ENCODE assay signal across 18 cellular contexts in the genomic region with DNA sequence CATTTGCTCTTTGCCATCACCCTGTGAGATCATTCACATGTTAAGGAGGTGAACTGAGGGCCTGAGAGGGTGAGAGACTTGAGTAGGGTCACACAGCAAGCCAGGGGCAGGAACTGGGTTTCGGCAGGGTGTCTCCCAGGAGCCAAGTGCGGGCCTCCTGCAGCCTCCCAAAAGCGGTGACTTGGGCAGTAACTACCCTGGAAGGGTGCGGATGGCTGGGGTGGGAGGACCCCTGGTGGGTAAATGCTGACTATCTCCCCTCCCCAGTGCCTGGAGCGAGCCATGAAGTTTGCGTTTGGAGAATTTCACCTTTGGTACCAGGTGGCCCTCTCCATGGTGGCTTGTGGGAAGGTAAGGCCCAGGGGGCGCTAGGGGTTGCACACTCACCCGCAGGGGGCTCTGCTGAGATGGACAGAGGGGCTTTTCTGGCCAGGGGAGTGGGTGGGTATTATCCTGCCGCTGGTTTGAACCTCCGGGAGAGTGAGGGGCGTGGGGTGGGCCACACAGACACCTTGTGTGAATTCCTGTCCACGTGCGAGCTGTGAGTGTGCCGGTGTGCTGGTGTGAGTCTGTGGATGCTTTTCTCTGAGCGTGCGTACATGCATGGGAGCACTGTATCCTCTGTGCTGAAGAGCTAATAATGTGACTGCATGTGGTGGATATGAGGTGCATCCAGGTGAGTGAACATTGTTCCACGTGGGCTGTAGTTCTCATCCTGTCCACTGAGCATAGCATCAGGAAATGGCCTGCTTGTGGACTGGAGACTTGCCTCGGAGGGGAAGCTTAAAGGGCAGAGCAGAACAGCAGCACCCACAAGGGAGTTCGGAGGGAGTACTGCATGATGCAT.
DNase-seq lines count a peak whose midpoint lies in the region; ATAC-seq, FAIRE-seq and TF ChIP-seq lines count a peak whose summit lies in the region.
"Had no signal": no experiment of that assay in that cellular context is flagged by ENCODE, and none has a peak within 500 bp of the region (broad histone marks: within the 10 kb centered on the region; RNA-seq: fewer than 3 reads in every experiment).

No MANE protein-coding gene starts in this region.

- no peak for TF ChIP-seq POLR2A in A549 (IDR thresholded peaks at IDR 0.05; ENCODE audit: low read length)

- H2BK5ac ChIP-seq in neuronal stem cell (ENCODE audit: low read length) = no peak overlapping the region

- H2BK120ac ChIP-seq in neuronal stem cell (ENCODE audit: low read depth, low read length) = no peak overlapping the region

- H3K14ac ChIP-seq in neuronal stem cell (ENCODE audit: low read length) = no peak overlapping the region

- in situ Hi-C loops in KBM-7 (cut with MboI; ENCODE audit: low pct_unique_long_range_greater_than_20kb, low sequenced_read_pairs) = no loop called here

- DNase-seq in A549 (ENCODE audit: low read depth in 1 of 2, low spot score in 1 of 2) (no peak), neuronal stem cell (ENCODE audit: low spot score) (no peak), KBM-7 (no peak), mesothelial cell of epicardium (ENCODE audit: low spot score in 2 of 2, unreplicated experiment in 2 of 2) (no peak)
- DNase-seq: activated CD4-positive, alpha-beta memory T cell treated with anti-CD3 and anti-CD28 coated beads for 36 hours; MV-4-11; natural killer cell; NCI-H226; spleen had no signal

- POLR2A ChIA-PET in A549 (lab: Yijun Ruan, JAX) = no interaction called here

- H3K27ac Mint-ChIP-seq in mesothelial cell of epicardium = no peak overlapping the region
- H3K27ac Mint-ChIP-seq: activated CD4-positive, alpha-beta memory T cell treated with anti-CD3 and anti-CD28 coated beads for 36 hours; activated T-helper 17 cell treated with anti-CD3 and anti-CD28 coated beads, Interleukin-2, amount 50 U/mL, for 72 hours; natural killer cell had no signal

- H3K4me3 Mint-ChIP-seq in mesothelial cell of epicardium = no peak overlapping the region
- H3K4me3 Mint-ChIP-seq: activated CD4-positive, alpha-beta memory T cell treated with anti-CD3 and anti-CD28 coated beads for 36 hours; activated T-helper 17 cell treated with anti-CD3 and anti-CD28 coated beads, Interleukin-2, amount 50 U/mL, for 72 hours; natural killer cell had no signal

- H3K27ac ChIP-seq in A549 (no peak overlapping the region), cingulate gyrus (ENCODE audit: low read depth, low read length) (peak overlapping the region; percentile 95), neuronal stem cell (replicated peaks; ENCODE audit: low read length) (no peak overlapping the region)
- H3K27ac ChIP-seq: BLaER1, SJSA1 had no signal

- H3K4me1 Mint-ChIP-seq in mesothelial cell of epicardium = peaks cover 45% of the 10 kb centered on the region

- CTCF ChIA-PET in A549 (lab: Yijun Ruan, JAX) = interaction anchor here (0.8 to 2.6 kb wide), 4 partner anchors 11 to 26 kb away, joined by 3 to 7 read pairs (median 3); no protein-coding TSS in a partner anchor

- H3K79me1 ChIP-seq in neuronal stem cell (ENCODE audit: low read depth, low read length) = no peaks in the 10 kb centered on the region

- no peaks in the 10 kb centered on the region for H3K27me3 Mint-ChIP-seq in mesothelial cell of epicardium (ENCODE audit: low read depth)
- H3K27me3 Mint-ChIP-seq: activated CD4-positive, alpha-beta memory T cell treated with anti-CD3 and anti-CD28 coated beads for 36 hours; activated T-helper 17 cell treated with anti-CD3 and anti-CD28 coated beads, Interleukin-2, amount 50 U/mL, for 72 hours had no signal

- no peak overlapping the region for H4K8ac ChIP-seq in neuronal stem cell (ENCODE audit: low read depth, low read length)

- H2AFZ ChIP-seq in neuronal stem cell (ENCODE audit: low read length) = no peak overlapping the region

- peak overlapping the region; percentile 91 for H2AK5ac ChIP-seq in neuronal stem cell (ENCODE audit: low read depth, low read length)

- H3K9me3 ChIP-seq in A549 (no peaks in the 10 kb centered on the region), neuronal stem cell (replicated peaks in 1 of 2; ENCODE audit: control insufficient read depth in 2 of 2, insufficient read depth in 1 of 2, low read depth in 1 of 2, low read length in 2 of 2) (peaks cover 0 to 13% of the 10 kb centered on the region in 2 donors)
- H3K9me3 ChIP-seq: BLaER1, SJSA1, spleen had no signal

- H4K91ac ChIP-seq in neuronal stem cell (ENCODE audit: low read depth, low read length, poor library complexity) = no peak overlapping the region

- peak overlapping the region; percentile 73 for H3K9ac ChIP-seq in neuronal stem cell (ENCODE audit: low read depth, low read length, poor library complexity)
- H3K9ac ChIP-seq: BLaER1 had no signal

- FAIRE-seq in A549 (lab: Jason Lieb, UNC) = no peak
- FAIRE-seq: GM12891, TTC549 had no signal

- ATAC-seq in A549 (peak in 1 of 2 experiments; percentile 23; a peak in 3 of 6 replicates), GM18861 (IDR thresholded peaks at IDR 0.05; ENCODE audit: unreplicated experiment) (no peak), HG03097 (IDR thresholded peaks at IDR 0.05; ENCODE audit: low FRiP score, unreplicated experiment) (no peak)
- ATAC-seq: activated T-helper 17 cell treated with anti-CD3 and anti-CD28 coated beads, Interleukin-2, amount 50 U/mL, for 72 hours; natural killer cell had no signal

- TF ChIP-seq CTCF in A549 (IDR thresholded peaks at IDR 0.05) (0 out of 3 replicates have a peak, but pooled peaks have one; percentile 12), GM12873 (IDR thresholded peaks at IDR 0.05; ENCODE audit: insufficient read depth, low read depth, low read length, missing control alignments) (peak; percentile 4), mesothelial cell of epicardium (IDR thresholded peaks at IDR 0.05; ENCODE audit: unreplicated experiment) (no peak)

- no peak overlapping the region for H3K23ac ChIP-seq in neuronal stem cell (ENCODE audit: low read depth, low read length, poor library complexity)

- TF ChIP-seq EP300 in A549 (IDR thresholded peaks at IDR 0.05) = no peak

- WGBS in A549 (ENCODE audit: missing lambda C conversion rate) = 93% methylated on average over 18 of the region's 19 CpGs
- no CpG with 5 or more reads among the region's 19 CpGs for WGBS in neuronal stem cell (ENCODE audit: extremely low coverage in 2 of 2, insufficient read length in 2 of 2, insufficient replicate concordance in 1 of 2), 2 donors

- no peak overlapping the region for H3K18ac ChIP-seq in neuronal stem cell (ENCODE audit: low read length)

- no peak overlapping the region for H2BK12ac ChIP-seq in neuronal stem cell (ENCODE audit: low read length)

- H3K4me3 ChIP-seq in A549 (no peak overlapping the region), neuronal stem cell (ENCODE audit: low read length in 2 of 2) (no peak overlapping the region)
- H3K4me3 ChIP-seq: BLaER1, SJSA1, spleen had no signal

- no peaks in the 10 kb centered on the region for H3K27me3 ChIP-seq in neuronal stem cell (ENCODE audit: control insufficient read depth in 3 of 3, insufficient read depth in 3 of 3, low read depth in 1 of 3, low read length in 3 of 3)
- H3K27me3 ChIP-seq: BLaER1, SJSA1, spleen had no signal

- no peak for TF ChIP-seq RAD21 in A549 (conservative IDR thresholded peaks at IDR 0.05 in 1 of 2, IDR thresholded peaks at IDR 0.05 in 1 of 2)

- peaks cover 34% of the 10 kb centered on the region for H3K4me1 ChIP-seq in A549
- peaks cover 38 to 40% of the 10 kb centered on the region in 2 donors for H3K4me1 ChIP-seq in neuronal stem cell (ENCODE audit: control insufficient read depth in 2 of 2, insufficient read depth in 1 of 2, low read depth in 1 of 2, low read length in 2 of 2)

- no peaks in the 10 kb centered on the region for H3K9me3 Mint-ChIP-seq in mesothelial cell of epicardium
- H3K9me3 Mint-ChIP-seq: activated CD4-positive, alpha-beta memory T cell treated with anti-CD3 and anti-CD28 coated beads for 36 hours; activated T-helper 17 cell treated with anti-CD3 and anti-CD28 coated beads, Interleukin-2, amount 50 U/mL, for 72 hours; natural killer cell had no signal

- no peak overlapping the region for H3K4ac ChIP-seq in neuronal stem cell (ENCODE audit: low read length)

- H3K36me3 ChIP-seq in neuronal stem cell (replicated peaks in 1 of 2; ENCODE audit: control insufficient read depth in 2 of 2, insufficient read depth in 2 of 2, low read length in 2 of 2) = peaks cover 0 to 3% of the 10 kb centered on the region in 2 donors

- H3K36me3 Mint-ChIP-seq in mesothelial cell of epicardium = peaks cover 5% of the 10 kb centered on the region
- H3K36me3 Mint-ChIP-seq: natural killer cell had no signal

- H3K4me2 ChIP-seq in A549 (no peak overlapping the region), neuronal stem cell (ENCODE audit: insufficient read depth, low read length, poor library complexity, severe bottlenecking) (no peak overlapping the region)
- H3K4me2 ChIP-seq: BLaER1 had no signal

- H2BK15ac ChIP-seq in neuronal stem cell (ENCODE audit: low read length) = no peak overlapping the region

TF ChIP-seq in A549, 52 proteins besides CTCF, POLR2A, EP300 and RAD21 (continues in another document):
- TF ChIP-seq EHMT2 (IDR thresholded peaks at IDR 0.05; ENCODE audit: low read depth) = no peak
- no peak for TF ChIP-seq ESRRA (IDR thresholded peaks at IDR 0.05; ENCODE audit: borderline replicate concordance, low read length)
- TF ChIP-seq NR3C1 (IDR thresholded peaks at IDR 0.05) = no peak
- TF ChIP-seq SREBF2 (IDR thresholded peaks at IDR 0.05) = no peak
- no peak for TF ChIP-seq BHLHE40 (IDR thresholded peaks at IDR 0.05; ENCODE audit: low read depth, low read length)
- TF ChIP-seq KDM1A (IDR thresholded peaks at IDR 0.05; ENCODE audit: low read depth) = no peak
- TF ChIP-seq, protein P1, sequence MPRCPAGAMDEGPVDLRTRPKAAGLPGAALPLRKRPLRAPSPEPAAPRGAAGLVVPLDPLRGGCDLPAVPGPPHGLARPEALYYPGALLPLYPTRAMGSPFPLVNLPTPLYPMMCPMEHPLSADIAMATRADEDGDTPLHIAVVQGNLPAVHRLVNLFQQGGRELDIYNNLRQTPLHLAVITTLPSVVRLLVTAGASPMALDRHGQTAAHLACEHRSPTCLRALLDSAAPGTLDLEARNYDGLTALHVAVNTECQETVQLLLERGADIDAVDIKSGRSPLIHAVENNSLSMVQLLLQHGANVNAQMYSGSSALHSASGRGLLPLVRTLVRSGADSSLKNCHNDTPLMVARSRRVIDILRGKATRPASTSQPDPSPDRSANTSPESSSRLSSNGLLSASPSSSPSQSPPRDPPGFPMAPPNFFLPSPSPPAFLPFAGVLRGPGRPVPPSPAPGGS (IDR thresholded peaks at IDR 0.05) = no peak
- TF ChIP-seq ZNF302 (CRISPR knock-in tag; IDR thresholded peaks at IDR 0.05) = no peak
- TF ChIP-seq POLR2AphosphoS2 (conservative IDR thresholded peaks at IDR 0.05; ENCODE audit: low read length) = no peak
- TF ChIP-seq HOXB13 (CRISPR knock-in tag; IDR thresholded peaks at IDR 0.05; ENCODE audit: low read depth) = no peak
- TF ChIP-seq CHD2 (IDR thresholded peaks at IDR 0.05; ENCODE audit: low read length, partially characterized antibody) = no peak
- no peak for TF ChIP-seq HOXB5 (CRISPR knock-in tag; IDR thresholded peaks at IDR 0.05)
